In genomic region chr14:68931474-68932051, GRCh38 we compare ENCODE assay signal across 1 cellular context.
A peak's percentile ranks its signal among the peaks of the same experiment; 100 is the strongest.
TF ChIP-seq lines count a peak whose summit lies in the region.

No MANE protein-coding gene starts in this region.

TF ChIP-seq in H1, 55 proteins besides CTCF, POLR2A, EP300 and RAD21:
- TF ChIP-seq SP2 (IDR thresholded peaks at IDR 0.05; ENCODE audit: low read length), result no peak
- no peak for TF ChIP-seq PHF8 (conservative IDR thresholded peaks at IDR 0.05; ENCODE audit: low read depth, low read length)
- no peak for TF ChIP-seq CBX8 (IDR thresholded peaks at IDR 0.05; ENCODE audit: borderline replicate concordance, low read depth, low read length)
- peak; percentile 62; the same call in 1 of the 2 replicates for TF ChIP-seq KDM1A (IDR thresholded peaks at IDR 0.05; ENCODE audit: borderline replicate concordance, low read length)
- TF ChIP-seq USF2 (IDR thresholded peaks at IDR 0.05; ENCODE audit: low read length), result no peak
- no peak for TF ChIP-seq GABPA (IDR thresholded peaks at IDR 0.05; ENCODE audit: borderline replicate concordance, insufficient read depth, low read length)
- no peak for TF ChIP-seq HDAC6 (IDR thresholded peaks at IDR 0.05; ENCODE audit: low read depth, low read length)
